Comparison of ENCODE assay signal across 22 cellular contexts in the genomic region with DNA sequence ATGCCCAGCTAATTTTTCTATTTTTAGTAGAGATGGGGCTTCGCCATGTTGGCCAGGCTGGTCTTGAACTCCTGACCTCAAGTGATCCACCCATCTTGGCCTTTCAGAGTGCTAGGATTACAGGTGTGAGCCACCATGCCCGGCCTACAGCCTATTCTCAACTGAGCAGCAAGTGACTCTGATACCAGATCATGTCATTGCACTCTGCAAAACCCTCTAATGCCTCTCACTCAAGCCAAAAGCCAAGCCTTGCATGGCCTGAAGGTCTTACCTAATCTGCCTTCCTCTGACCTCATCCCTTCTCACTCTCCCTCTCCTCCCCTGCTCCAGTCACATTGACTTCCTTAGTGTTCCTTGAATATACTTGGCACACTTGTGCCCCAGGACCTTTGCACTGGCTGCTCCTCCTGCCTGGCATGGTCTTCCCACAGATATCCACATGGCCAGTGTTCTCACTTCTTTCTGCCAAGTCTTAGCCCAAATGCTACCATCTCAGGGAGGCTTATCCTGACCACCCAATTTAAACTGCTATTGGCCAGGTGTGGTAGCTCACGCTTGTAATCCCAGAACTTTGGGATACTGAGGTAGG. TPM values are rescaled to one million over a fixed set of nuclear protein-coding genes. Genes with fewer than 3 reads are reported as not detected.
DNase-seq lines count a peak whose midpoint lies in the region; ATAC-seq, FAIRE-seq and TF ChIP-seq lines count a peak whose summit lies in the region.
"Had no signal": no experiment of that assay in that cellular context is flagged by ENCODE, and none has a peak within 500 bp of the region (broad histone marks: within the 10 kb centered on the region; RNA-seq: fewer than 3 reads in every experiment).

No MANE protein-coding gene starts in this region.

- POLR2A ChIA-PET in HEK293 (lab: Yijun Ruan, JAX): no interaction called here
- POLR2A ChIA-PET in H1 (lab: Charles Lee; ENCODE audit: partially characterized antibody): interaction anchor here (1.4 kb wide), 1 partner anchor 40 kb away, joined by 3 read pairs; no protein-coding TSS in a partner anchor

- no peak overlapping the region for H3K4me2 ChIP-seq in H1 (ENCODE audit: insufficient read depth in 1 of 2, low read depth in 2 of 2, low read length in 2 of 2)
- H3K4me2 ChIP-seq: A549, BLaER1 had no signal

- 0 out of 2 replicates have a peak overlapping the region, but pooled peaks have one; percentile 24 for H2AK5ac ChIP-seq in H1 (ENCODE audit: low read depth, low read length)

- H3K23me2 ChIP-seq in H1 (ENCODE audit: low read depth, low read length): no peaks in the 10 kb centered on the region

- no peak overlapping the region for H2BK20ac ChIP-seq in H1 (ENCODE audit: low read length)

- TF ChIP-seq RAD21 in H1 (IDR thresholded peaks at IDR 0.05 in 1 of 2, conservative IDR thresholded peaks at IDR 0.05 in 1 of 2; ENCODE audit: low read depth in 2 of 2, low read length in 2 of 2): no peak

- no peak overlapping the region for H3K18ac ChIP-seq in H1 (ENCODE audit: extremely low read depth, low read length)

- TF ChIP-seq POLR2A in H1 (IDR thresholded peaks at IDR 0.05; ENCODE audit: control extremely low read depth in 1 of 2, low read depth in 2 of 2, low read length in 2 of 2): no peak

- H3K4ac ChIP-seq in H1 (replicated peaks; ENCODE audit: insufficient read length, low read depth, low read length): no peak overlapping the region

- no peak for TF ChIP-seq CTCF in HEK293 (tag by site-specific recombination; IDR thresholded peaks at IDR 0.05)
- TF ChIP-seq CTCF in H1 (IDR thresholded peaks at IDR 0.05; ENCODE audit: control extremely low read depth in 1 of 3, insufficient read depth in 1 of 3, low read depth in 1 of 3, low read length in 3 of 3): no peak
- TF ChIP-seq CTCF in psoas muscle (IDR thresholded peaks at IDR 0.05): no peak

- H3K4me3 ChIP-seq in HEK293 (ENCODE audit: low read depth, low read length) (no peak overlapping the region), H1 (ENCODE audit: extremely low read depth in 1 of 4, insufficient read depth in 2 of 4, low read depth in 3 of 4, low read length in 4 of 4) (no peak overlapping the region), psoas muscle (no peak overlapping the region)
- H3K4me3 ChIP-seq: A549, BLaER1, GM23248 had no signal

- H4K20me1 ChIP-seq in H1 (replicated peaks in 1 of 2; ENCODE audit: control insufficient read depth in 1 of 2, insufficient read depth in 2 of 2, low read length in 2 of 2): no peaks in the 10 kb centered on the region
- H4K20me1 ChIP-seq: BLaER1 had no signal

- no peaks in the 10 kb centered on the region for H3K27me3 ChIP-seq in H1 (replicated peaks in 1 of 4; ENCODE audit: control insufficient read depth in 3 of 4, extremely low read depth in 1 of 4, insufficient read depth in 3 of 4, low read length in 3 of 4)
- H3K27me3 ChIP-seq in psoas muscle (ENCODE audit: insufficient read depth in 3 of 3, low read length in 2 of 3): no peaks in the 10 kb centered on the region
- H3K27me3 ChIP-seq: BLaER1 had no signal

- no peak overlapping the region for H2AFZ ChIP-seq in H1 (ENCODE audit: low read length)
- H2AFZ ChIP-seq: GM23248 had no signal

- H2BK5ac ChIP-seq in H1 (ENCODE audit: low read depth, low read length): no peak overlapping the region

- H3K9me3 ChIP-seq in HEK293 (ENCODE audit: control insufficient read depth, insufficient read depth, low read depth, low read length) (no peaks in the 10 kb centered on the region), H1 (ENCODE audit: insufficient read depth in 2 of 2, low read depth in 1 of 2, low read length in 1 of 2) (no peaks in the 10 kb centered on the region), psoas muscle (no peaks in the 10 kb centered on the region)
- H3K9me3 ChIP-seq: A549, BLaER1 had no signal

- H2BK120ac ChIP-seq in H1 (replicated peaks; ENCODE audit: low read depth, low read length): no peak overlapping the region

- CTCF ChIA-PET in HEK293 (lab: Yijun Ruan, JAX): no interaction called here
- CTCF ChIA-PET in H1 (lab: Charles Lee; ENCODE audit: partially characterized antibody): interaction anchor here (0.7 to 11.5 kb wide), 2 partner anchors 22 to 33 kb away, joined by 3 to 230 read pairs; partner anchors contain the start of gene E2F2

- no peaks in the 10 kb centered on the region for H3K79me2 ChIP-seq in H1 (ENCODE audit: control insufficient read depth in 1 of 2, insufficient read depth in 2 of 2, low read length in 2 of 2)

- H2BK12ac ChIP-seq in H1 (ENCODE audit: low read depth, low read length): no peak overlapping the region

- 83% methylated on average over 3 of the region's 3 CpGs; no CpG with 5 or more reads in 1 of the 2 experiments for WGBS in H1 (ENCODE audit: extremely low coverage in 1 of 2, insufficient coverage in 1 of 2, insufficient read length in 1 of 2, insufficient replicate concordance in 2 of 2, low coverage in 1 of 2, low lambda C conversion rate in 2 of 2, missing lambda C conversion rate in 1 of 2), 2 experiments
- WGBS in psoas muscle, 3 donors: 57 to 69% (median 62%) methylated on average over 3 of the region's 3 CpGs

- H4K91ac ChIP-seq in H1 (replicated peaks; ENCODE audit: insufficient read length, low read length): no peak overlapping the region

- H4K5ac ChIP-seq in H1 (ENCODE audit: insufficient read length, low read depth, low read length): no peak overlapping the region

- peak overlapping the region; percentile 16; the same call in 1 of the 2 replicates for H2BK15ac ChIP-seq in H1 (ENCODE audit: low read length)

- no peaks in the 10 kb centered on the region for H3K79me1 ChIP-seq in H1 (ENCODE audit: low read depth, low read length)

- H3K56ac ChIP-seq in H1 (replicated peaks; ENCODE audit: insufficient read length, low read depth, low read length): no peak overlapping the region

- ATAC-seq in psoas muscle: peak; percentile 23 to 86 (median 72)
- ATAC-seq in GM19463 (IDR thresholded peaks at IDR 0.05; ENCODE audit: unreplicated experiment): no peak
- ATAC-seq: A549 had no signal

- no peak for FAIRE-seq in H1 (lab: Jason Lieb, UNC)
- FAIRE-seq: A549, H54 had no signal

- H3K4me1 ChIP-seq in HEK293 (ENCODE audit: control insufficient read depth, insufficient read depth, low read length): no peaks in the 10 kb centered on the region
- H3K4me1 ChIP-seq in H1 (replicated peaks in 1 of 4; ENCODE audit: control insufficient read depth in 3 of 4, insufficient read depth in 4 of 4, low read length in 3 of 4): no peaks in the 10 kb centered on the region
- H3K4me1 ChIP-seq in psoas muscle: peaks cover 6% of the 10 kb centered on the region
- H3K4me1 ChIP-seq: A549 had no signal

- no peak overlapping the region for H3K14ac ChIP-seq in H1 (ENCODE audit: insufficient read length)

- no peak for TF ChIP-seq EP300 in H1 (IDR thresholded peaks at IDR 0.05; ENCODE audit: borderline replicate concordance in 1 of 2, low read depth in 2 of 2, low read length in 2 of 2)

- H4K8ac ChIP-seq in H1 (ENCODE audit: extremely low read depth, insufficient read depth, low read length): no peak overlapping the region

- no peak overlapping the region for H3K23ac ChIP-seq in H1 (ENCODE audit: insufficient read length)

- H3K27ac ChIP-seq in HEK293 (ENCODE audit: extremely low read depth, low read depth, low read length): no peak overlapping the region
- no peak overlapping the region for H3K27ac ChIP-seq in H1 (ENCODE audit: low read depth, low read length)
- H3K27ac ChIP-seq in psoas muscle: no peak overlapping the region
- H3K27ac ChIP-seq: 22Rv1, A549, BLaER1, GM23248, HL-60 had no signal

- DNase-seq in NCI-H82 (lab: John Stamatoyannopoulos, UW) (peak; percentile 22), NCI-H82 treated with DMSO at 0.1 percent for 48 hours (lab: John Stamatoyannopoulos, UW; ENCODE audit: unreplicated experiment) (no peak), H1 (ENCODE audit: low read depth in 1 of 2, low spot score in 2 of 2) (no peak), psoas muscle (no peak), Ammon's horn (ENCODE audit: low spot score) (no peak)
- DNase-seq: AML-193; CD4-positive, alpha-beta memory T cell; DMS153; DMS79; GF-D8; GM23248; HCEC 1CT; HFFc6; IMR-90; KBM-7 had no signal

- intact Hi-C loops in psoas muscle (cut with DNase I): no loop called here

- H3K9ac ChIP-seq in H1 (replicated peaks in 1 of 4; ENCODE audit: extremely low read depth in 1 of 4, low read depth in 3 of 4, low read length in 3 of 4): no peak overlapping the region; a peak in 1 of 7 replicates
- H3K9ac ChIP-seq: BLaER1, GM23248 had no signal

- H3K36me3 ChIP-seq in HEK293 (ENCODE audit: control insufficient read depth in 2 of 2, insufficient read depth in 1 of 2, low read length in 2 of 2): no peaks in the 10 kb centered on the region
- H3K36me3 ChIP-seq in H1 (ENCODE audit: control insufficient read depth in 2 of 4, insufficient read depth in 4 of 4, low read length in 3 of 4): no peaks in the 10 kb centered on the region
- no peaks in the 10 kb centered on the region for H3K36me3 ChIP-seq in psoas muscle (ENCODE audit: insufficient read depth in 1 of 2, low read depth in 1 of 2)
- H3K36me3 ChIP-seq: BLaER1 had no signal

TF ChIP-seq in HEK293, 187 proteins besides CTCF, POLR2A, EP300 and RAD21 (continues in another document):
- peak; percentile 98 for TF ChIP-seq ZNF623 (tag by site-specific recombination; IDR thresholded peaks at IDR 0.05)

RNA-seq across cellular contexts. Expression of gene ASAP3, which starts 8.2 kb away (rescaled TPM):
- total RNA-seq in H1 (2021; fragmentation: NEBNext Ultra II Directional; extraction: Animal tissue kit (Norgen Biotek cat#: 25700)): 54.9 and 58.0 TPM in 2 replicates
- polyA plus RNA-seq in H1 (2011; rRNA removed): 53.1 and 62.6 TPM in 2 replicates
- polyA plus RNA-seq in H1 (2011; cell fraction: cytosol; rRNA removed): 51.4 TPM
- polyA plus RNA-seq in H1 (2011; cell fraction: nucleus; rRNA removed): 233 TPM
- polyA plus RNA-seq in H1 (2012, experiment 1 of 2): 34.7 to 50.2 TPM (median 42.7 TPM) in 4 replicates
- polyA plus RNA-seq in H1 (2012, experiment 2 of 2): 40.8 TPM
- polyA plus RNA-seq in H1 (2013, experiment 1 of 2): 30.6 TPM
- polyA plus RNA-seq in H1 (2013, experiment 2 of 2): 28.6 TPM
- polyA minus RNA-seq in H1 (2011; rRNA and poly(A)+ RNA removed): 60.3 and 65.1 TPM in 2 replicates
- polyA minus RNA-seq in H1 (2011; cell fraction: cytosol; rRNA and poly(A)+ RNA removed): 28.0 TPM
- 40.8 TPM for polyA minus RNA-seq in H1 (2011; cell fraction: nucleus; rRNA and poly(A)+ RNA removed)
- 10 to 100 TPM; 37.9 to 68.0 (median 52.1) TPM for total RNA-seq in psoas muscle
- 10 to 100 TPM; 13.3 to 45.8 (median 33.6) TPM for polyA plus RNA-seq in psoas muscle

RNA-seq across cellular contexts. Expression of gene E2F2, which starts 38.8 kb away (rescaled TPM):
- total RNA-seq in H1 (2021; fragmentation: NEBNext Ultra II Directional; extraction: Animal tissue kit (Norgen Biotek cat#: 25700)): 6.1 and 7.0 TPM in 2 replicates
- 1.8 and 2.3 TPM in 2 replicates for polyA plus RNA-seq in H1 (2011; rRNA removed)
- 1.8 TPM for polyA plus RNA-seq in H1 (2011; cell fraction: cytosol; rRNA removed)
- polyA plus RNA-seq in H1 (2011; cell fraction: nucleus; rRNA removed): 2.4 TPM
- 3.9 to 5.3 TPM (median 4.1 TPM) in 4 replicates for polyA plus RNA-seq in H1 (2012, experiment 1 of 2)
- polyA plus RNA-seq in H1 (2012, experiment 2 of 2): 3.4 TPM
- polyA plus RNA-seq in H1 (2013, experiment 1 of 2): 3.1 TPM
- 2.9 TPM for polyA plus RNA-seq in H1 (2013, experiment 2 of 2)
- polyA minus RNA-seq in H1 (2011; rRNA and poly(A)+ RNA removed): 3.2 and 4.8 TPM in 2 replicates
- polyA minus RNA-seq in H1 (2011; cell fraction: cytosol; rRNA and poly(A)+ RNA removed): 2.7 TPM
- polyA minus RNA-seq in H1 (2011; cell fraction: nucleus; rRNA and poly(A)+ RNA removed): 3.8 TPM
- total RNA-seq in psoas muscle: under 1 TPM in 3 of 4 donors, not detected in 1; 0.06 to 0.32 (median 0.17) TPM
- under 1 TPM in 2 of 3 donors, not detected in 1; 0.03 to 0.05 TPM for polyA plus RNA-seq in psoas muscle
